12 cellular contexts compared by ENCODE assay signal in the genomic region with DNA sequence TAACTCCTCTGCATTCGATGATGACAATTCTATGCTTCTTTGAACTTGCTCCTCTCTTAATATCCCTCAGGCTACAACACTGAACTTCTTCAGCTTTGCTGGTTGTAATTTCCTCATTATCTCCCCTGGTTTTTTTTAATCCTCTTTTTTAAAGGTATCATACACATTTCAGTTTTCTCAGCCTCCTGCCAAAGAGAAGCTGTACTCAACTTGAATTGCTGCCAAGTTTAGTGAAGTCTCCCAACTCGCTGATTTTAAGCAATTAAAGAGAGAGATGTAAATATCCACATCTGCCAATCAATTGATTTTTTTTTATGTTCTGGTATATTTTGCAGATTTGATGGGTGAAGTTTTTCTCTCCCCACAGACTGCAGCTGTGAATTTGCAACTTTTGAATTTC.
"Had no signal": no experiment of that assay in that cellular context is flagged by ENCODE, and none has a peak within 500 bp of the region (broad histone marks: within the 10 kb centered on the region; RNA-seq: fewer than 3 reads in every experiment).

No MANE protein-coding gene starts in this region.

- DNase-seq: activated CD4-positive, alpha-beta T cell treated with anti-CD3 and anti-CD28 coated beads, Interleukin-2, amount 50 U/mL, for 1 hour; activated CD8-positive, alpha-beta memory T cell treated with anti-CD3 and anti-CD28 coated beads for 24 hours; activated gamma-delta T cell treated with Interleukin-2 at 50 U/mL for 16 hours; activated naive CD8-positive, alpha-beta T cell treated with anti-CD3 and anti-CD28 coated beads for 36 hours; body of pancreas; caudate nucleus; hippocampal formation; left ventricle myocardium inferior; mesenchymal stem cell; natural killer cell; retina; thyroid gland had no signal
